ENCODE assay signal across 11 cellular contexts in genomic region chr13:89380101-89380500, GRCh38.
DNase-seq lines count a peak whose midpoint lies in the region; ATAC-seq and TF ChIP-seq lines count a peak whose summit lies in the region.
"Had no signal": no experiment of that assay in that cellular context is flagged by ENCODE, and none has a peak within 500 bp of the region (broad histone marks: within the 10 kb centered on the region; RNA-seq: fewer than 3 reads in every experiment).

No MANE protein-coding gene starts in this region.

- POLR2A ChIA-PET in HCT116 (lab: Charles Lee), result no interaction called here

- no peaks in the 10 kb centered on the region for H3K9me3 ChIP-seq in HCT116 (ENCODE audit: control insufficient read depth in 1 of 2, insufficient read depth in 1 of 2, low read depth in 1 of 2, low read length in 2 of 2)
- H3K9me3 ChIP-seq: SJCRH30 had no signal

- no peak for TF ChIP-seq RAD21 in HCT116 (IDR thresholded peaks at IDR 0.05; ENCODE audit: low read depth)

- no peaks in the 10 kb centered on the region for H3K9me2 ChIP-seq in HCT116 (ENCODE audit: insufficient read depth)

- DNase-seq in COR-L47 (lab: John Stamatoyannopoulos, UW) (peak; percentile 46), HCT116 (ENCODE audit: low read depth, low spot score) (peak; percentile 4), NCI-H526 treated with DMSO at 0.1 percent for 48 hours (lab: John Stamatoyannopoulos, UW) (peak; percentile 11), glomerular visceral epithelial cell (ENCODE audit: extremely low spot score) (peak; percentile 78), cardiac septum (ENCODE audit: low spot score) (no peak), NCI-H774 (lab: John Stamatoyannopoulos, UW) (no peak)
- no peak for DNase-seq in stimulated activated naive CD4-positive, alpha-beta T cell (lab: John Stamatoyannopoulos, UW)
- DNase-seq: activated T-cell treated with anti-CD3 and anti-CD28 coated beads, Interleukin-2, amount 50 U/mL, for 72 hours; NCI-H2227 treated with DMSO at 0.1 percent for 48 hours; SJCRH30 had no signal

- no peak overlapping the region for H2AFZ ChIP-seq in HCT116 (ENCODE audit: low read depth, low read length, poor library complexity, severe bottlenecking)

- H3K4me3 ChIP-seq in HCT116 (replicated peaks in 1 of 2; ENCODE audit: low read depth in 1 of 2, low read length in 2 of 2), result no peak overlapping the region
- H3K4me3 ChIP-seq: SJCRH30 had no signal

- no peak overlapping the region for H3K4me2 ChIP-seq in HCT116 (ENCODE audit: low read length)

- no peak for ATAC-seq in HCT116
- ATAC-seq in GM18498 (IDR thresholded peaks at IDR 0.05; ENCODE audit: unreplicated experiment), result no peak
- ATAC-seq: activated T-cell treated with anti-CD3 and anti-CD28 coated beads, Interleukin-2, amount 50 U/mL, for 72 hours had no signal

- no peaks in the 10 kb centered on the region for H4K20me1 ChIP-seq in HCT116 (ENCODE audit: insufficient read depth)

- no peak for TF ChIP-seq POLR2A in HCT116 (IDR thresholded peaks at IDR 0.05; ENCODE audit: borderline replicate concordance, extremely low read depth, insufficient read depth, insufficient read length)

- no peaks in the 10 kb centered on the region for H3K36me3 ChIP-seq in HCT116 (ENCODE audit: control insufficient read depth in 1 of 2, insufficient read depth in 2 of 2, low read length in 2 of 2)
- H3K36me3 ChIP-seq: SJCRH30 had no signal

- intact Hi-C loops in HCT116 (cut with micrococcal nuclease), result no loop called here
- intact Hi-C loops in cardiac septum (cut with DNase I), result no loop called here

- H3K79me2 ChIP-seq in HCT116 (ENCODE audit: insufficient read depth, low read length), result no peaks in the 10 kb centered on the region

- H3K4me1 ChIP-seq in HCT116 (ENCODE audit: control insufficient read depth in 1 of 2, insufficient read depth in 2 of 2, low read length in 2 of 2), result peaks cover 0 to 4% of the 10 kb centered on the region in 2 experiments; a peak in 1 of 4 replicates
- H3K4me1 ChIP-seq: SJCRH30 had no signal

- BruUV-seq in HCT116 (replicated peaks; lab: Mats Ljungman, UMichigan), result no TSS peak

- RAD21 ChIA-PET in HCT116 (lab: Charles Lee; ENCODE audit: low non-redundant PET in 1 of 2, low total read pairs in 2 of 2, uncharacterized antibody in 2 of 2, unreplicated experiment in 2 of 2), result no interaction called here

- CTCF ChIA-PET in HCT116 (lab: Charles Lee), result no interaction called here

- no peaks in the 10 kb centered on the region for H3K27me3 ChIP-seq in HCT116 (ENCODE audit: insufficient read depth, low read length)
- H3K27me3 ChIP-seq: SJCRH30 had no signal

- no peak for TF ChIP-seq CTCF in HCT116 (IDR thresholded peaks at IDR 0.05 in 2 of 3, conservative IDR thresholded peaks at IDR 0.05 in 1 of 3; ENCODE audit: borderline replicate concordance in 1 of 3, insufficient read depth in 1 of 3, low read depth in 2 of 3, low read length in 2 of 3)

- no peak overlapping the region for H3K9ac ChIP-seq in HCT116 (ENCODE audit: low read length)

- H3K27ac ChIP-seq in HCT116 (ENCODE audit: low read depth, low read length), result no peak overlapping the region
- H3K27ac ChIP-seq: SJCRH30 had no signal

TF ChIP-seq in HCT116, 20 proteins besides CTCF, POLR2A, EP300 and RAD21:
- TF ChIP-seq SP1 (IDR thresholded peaks at IDR 0.05; ENCODE audit: low read depth) (no peak), EGR1 (IDR thresholded peaks at IDR 0.05; ENCODE audit: low read depth) (no peak), ZBTB33 (IDR thresholded peaks at IDR 0.05; ENCODE audit: extremely low read depth, insufficient replicate concordance, low read length) (no peak), CBX3 (IDR thresholded peaks at IDR 0.05; ENCODE audit: low read depth) (no peak), FOSL1 (IDR thresholded peaks at IDR 0.05; ENCODE audit: low read depth) (no peak), ELF1 (IDR thresholded peaks at IDR 0.05; ENCODE audit: borderline replicate concordance, low read depth) (no peak), EZH2phosphoT487 (IDR thresholded peaks at IDR 0.05; ENCODE audit: borderline replicate concordance) (no peak), JUND (IDR thresholded peaks at IDR 0.05) (no peak), EZH2 (IDR thresholded peaks at IDR 0.05) (no peak), YY1 (IDR thresholded peaks at IDR 0.05; ENCODE audit: extremely low read depth, insufficient replicate concordance, low read depth, low read length) (no peak), SRF (IDR thresholded peaks at IDR 0.05; ENCODE audit: low read depth) (no peak), SIN3A (IDR thresholded peaks at IDR 0.05; ENCODE audit: low read depth) (no peak), REST (IDR thresholded peaks at IDR 0.05; ENCODE audit: low read depth) (no peak)

Comparison
In these comparisons a context has a peak if more than half of its experiments do, and no peak if none do; other contexts are left out.
1. DNase-seq: peak in COR-L47 (single experiment), HCT116 (single experiment), NCI-H526 treated with DMSO at 0.1 percent for 48 hours (single experiment) and glomerular visceral epithelial cell (single experiment); none in cardiac septum (single experiment), NCI-H774 (single experiment) and stimulated activated naive CD4-positive, alpha-beta T cell (0 of 6).